ENCODE assay signal across 10 cellular contexts in genomic region chr1:41876533-41877445, GRCh38. TPM values are rescaled to one million over a fixed set of nuclear protein-coding genes. Genes with fewer than 3 reads are reported as not detected.
DNase-seq lines count a peak whose midpoint lies in the region; ATAC-seq and TF ChIP-seq lines count a peak whose summit lies in the region.
"Had no signal": no experiment of that assay in that cellular context is flagged by ENCODE, and none has a peak within 500 bp of the region (broad histone marks: within the 10 kb centered on the region; RNA-seq: fewer than 3 reads in every experiment).

No MANE protein-coding gene starts in this region.

- H3K27me3 ChIP-seq in Panc1 (ENCODE audit: control insufficient read depth, insufficient read depth, low read length): no peaks in the 10 kb centered on the region
- H3K27me3 ChIP-seq in esophagus squamous epithelium: no peaks in the 10 kb centered on the region

- H3K4me3 Mint-ChIP-seq in osteocyte (ENCODE audit: unreplicated experiment): no peak overlapping the region

- DNase-seq in GM13976 (ENCODE audit: low spot score) (peak; percentile 40), Panc1 (ENCODE audit: low read depth, low spot score) (no peak), fibroblast of pulmonary artery (ENCODE audit: low read depth) (peak; percentile 51), osteocyte (ENCODE audit: extremely low spot score, unreplicated experiment) (no peak), NOMO-1 treated with dmso at 0.1 percent for 144 hours (lab: John Stamatoyannopoulos, UW; ENCODE audit: unreplicated experiment) (no peak), esophagus squamous epithelium (lab: John Stamatoyannopoulos, UW) (no peak)
- DNase-seq: amniotic stem cell, Calu3, NCI-H1436 had no signal

- no peaks in the 10 kb centered on the region for H3K9me3 Mint-ChIP-seq in osteocyte (ENCODE audit: unreplicated experiment)

- H3K4me1 Mint-ChIP-seq in osteocyte (ENCODE audit: unreplicated experiment): peaks cover 7% of the 10 kb centered on the region

- no TSS peak for BruUV-seq in Panc1 (replicated peaks; lab: Mats Ljungman, UMichigan)

- no peaks in the 10 kb centered on the region for H3K27me3 Mint-ChIP-seq in osteocyte (ENCODE audit: unreplicated experiment)

- H3K36me3 Mint-ChIP-seq in osteocyte (ENCODE audit: unreplicated experiment): no peaks in the 10 kb centered on the region

- no peak for ATAC-seq in Panc1
- no peak for ATAC-seq in GM19351 (IDR thresholded peaks at IDR 0.05; ENCODE audit: unreplicated experiment)

- POLR2A ChIA-PET in Panc1 (lab: Charles Lee): no interaction called here

- intact Hi-C loops in Panc1 (cut with micrococcal nuclease; ENCODE audit: unreplicated experiment) (no loop called here), esophagus squamous epithelium (cut with DNase I) (no loop called here)

- 25 to 43% methylated on average over 3 of the region's 3 CpGs for WGBS in esophagus squamous epithelium, 2 donors

- no peak for TF ChIP-seq POLR2A in esophagus squamous epithelium (IDR thresholded peaks at IDR 0.05)

- H3K27ac ChIP-seq in Panc1 (ENCODE audit: low read length) (peak overlapping the region; percentile 53; the same call in 1 of the 2 replicates), esophagus squamous epithelium (no peak overlapping the region)

- H3K4me3 ChIP-seq in Panc1 (ENCODE audit: low read depth in 2 of 2, low read length in 2 of 2) (no peak overlapping the region), fibroblast of pulmonary artery (replicated peaks; ENCODE audit: low read depth, low read length) (no peak overlapping the region), esophagus squamous epithelium (no peak overlapping the region)

- H3K4me1 ChIP-seq in Panc1 (ENCODE audit: control insufficient read depth, insufficient read depth, low read length) (peaks cover 29% of the 10 kb centered on the region), esophagus squamous epithelium (peaks cover 0 to 3% (median 2%) of the 10 kb centered on the region in 3 donors)

- H3K36me3 ChIP-seq in Panc1 (ENCODE audit: control insufficient read depth, insufficient read depth, low read length): no peaks in the 10 kb centered on the region
- no peaks in the 10 kb centered on the region for H3K36me3 ChIP-seq in esophagus squamous epithelium

- peak overlapping the region; percentile 27 for H3K27ac Mint-ChIP-seq in osteocyte (ENCODE audit: unreplicated experiment)

- no peak for TF ChIP-seq CTCF in GM13976 (IDR thresholded peaks at IDR 0.05; ENCODE audit: borderline replicate concordance, control extremely low read depth, extremely low read depth, insufficient read depth, missing control alignments)
- TF ChIP-seq CTCF in Panc1 (IDR thresholded peaks at IDR 0.05): no peak
- TF ChIP-seq CTCF in fibroblast of pulmonary artery (IDR thresholded peaks at IDR 0.05; ENCODE audit: low read length, missing control alignments): no peak
- no peak for TF ChIP-seq CTCF in osteocyte (IDR thresholded peaks at IDR 0.05)
- TF ChIP-seq CTCF in esophagus squamous epithelium (IDR thresholded peaks at IDR 0.05): no peak

- CTCF ChIA-PET in Panc1 (lab: Charles Lee): no interaction called here

- in situ Hi-C loops in GM13976 (cut with MboI; ENCODE audit: low sequenced_read_pairs, unreplicated experiment): no loop called here
- in situ Hi-C loops in Panc1 (cut with HindIII; ENCODE audit: low pct_unique_long_range_greater_than_20kb, low sequenced_read_pairs): no loop called here

- H3K9me3 ChIP-seq in Panc1 (ENCODE audit: control insufficient read depth, insufficient read depth, low read depth, low read length) (no peaks in the 10 kb centered on the region), esophagus squamous epithelium (no peaks in the 10 kb centered on the region)

RNA-seq across cellular contexts. Expression of gene HIVEP3, which starts 41.9 kb away (rescaled TPM):
- 6.0 TPM for total RNA-seq in Panc1 (2021; ENCODE audit: unreplicated experiment)
- 10.1 TPM for polyA plus RNA-seq in Panc1 (2012; ENCODE audit: insufficient read length)
- 0.78 and 0.97 TPM in 2 replicates for total RNA-seq in osteocyte
- total RNA-seq in esophagus squamous epithelium: 10 to 100 TPM in 1 of 4 donors, 1 to 10 TPM in 3; 3.2 to 11.0 (median 4.2) TPM

Comparison
In these comparisons a context has a peak if more than half of its experiments do, and no peak if none do; other contexts are left out.
1. DNase-seq: peak in GM13976 (single experiment) and fibroblast of pulmonary artery (single experiment); none in Panc1 (single experiment), osteocyte (single experiment), NOMO-1 treated with dmso at 0.1 percent for 144 hours (single experiment) and esophagus squamous epithelium (single experiment).